8 cellular contexts compared by ENCODE assay signal in genomic region chr17:7844292-7845154, GRCh38. TPM values are rescaled to one million over a fixed set of nuclear protein-coding genes. Genes with fewer than 3 reads are reported as not detected.
DNase-seq lines count a peak whose midpoint lies in the region; ATAC-seq and TF ChIP-seq lines count a peak whose summit lies in the region.

No MANE protein-coding gene starts in this region.

- BruUV-seq in A673 (replicated peaks; lab: Mats Ljungman, UMichigan) = TSS peak; percentile 16

- peaks cover 43% of the 10 kb centered on the region for H3K36me3 ChIP-seq in A673 (ENCODE audit: insufficient read depth, low read length, poor library complexity, severe bottlenecking)

- H3K36me3 Mint-ChIP-seq in WTC11 (no peaks in the 10 kb centered on the region), immature natural killer cell (no peaks in the 10 kb centered on the region)

- TF ChIP-seq CTCF in A673 (conservative IDR thresholded peaks at IDR 0.05; ENCODE audit: low read depth, low read length) (no peak), WTC11 (IDR thresholded peaks at IDR 0.05) (no peak), cardiac fibroblast (IDR thresholded peaks at IDR 0.05; ENCODE audit: low read depth, low read length) (no peak)

- ATAC-seq in GM18520 (IDR thresholded peaks at IDR 0.05; ENCODE audit: unreplicated experiment) (peak; percentile 53), HG03039 (IDR thresholded peaks at IDR 0.05; ENCODE audit: unreplicated experiment) (peak; percentile 28), WTC11 (peak; percentile 81)

- peak; percentile 94 for DNase-seq in A673 (ENCODE audit: low spot score)
- DNase-seq in NCI-H2196 (lab: John Stamatoyannopoulos, UW; ENCODE audit: unreplicated experiment) = peak; percentile 75
- DNase-seq in WTC11 (ENCODE audit: low spot score) = peak; percentile 89
- peak; percentile 97 for DNase-seq in cardiac fibroblast (ENCODE audit: low read depth in 2 of 2)
- peak; percentile 91 to 93 (median 91) for DNase-seq in immature natural killer cell

- no peaks in the 10 kb centered on the region for H3K9me3 ChIP-seq in A673 (ENCODE audit: low read depth, low read length, poor library complexity, severe bottlenecking)

- H3K4me1 Mint-ChIP-seq in WTC11 (peaks cover 21% of the 10 kb centered on the region), immature natural killer cell (peaks cover 44 to 45% of the 10 kb centered on the region in 2 donors)

- H3K4me3 ChIP-seq in A673 (ENCODE audit: low read depth, low read length, poor library complexity, severe bottlenecking) (peak overlapping the region; percentile 81), cardiac fibroblast (replicated peaks in 1 of 2; ENCODE audit: low read depth in 2 of 2, low read length in 2 of 2) (peak overlapping the region; percentile 74), skin epidermis (peak overlapping the region; percentile 54 to 79 (median 71))

- H3K27ac Mint-ChIP-seq in WTC11 = no peak overlapping the region
- H3K27ac Mint-ChIP-seq in immature natural killer cell = peak overlapping the region; percentile 97 to 100 (median 100)

- H3K27ac ChIP-seq in A673 (ENCODE audit: low read depth, low read length, poor library complexity, severe bottlenecking) (peak overlapping the region; percentile 97), skin epidermis (peak overlapping the region; percentile 85 to 100 (median 98))

- H3K27me3 Mint-ChIP-seq in WTC11 (ENCODE audit: low read depth) = peaks cover 39% of the 10 kb centered on the region
- peaks cover 36 to 50% (median 39%) of the 10 kb centered on the region in 3 donors for H3K27me3 Mint-ChIP-seq in immature natural killer cell (ENCODE audit: low read depth in 3 of 3)

- no peaks in the 10 kb centered on the region for H3K27me3 ChIP-seq in A673 (replicated peaks; ENCODE audit: insufficient read depth, low read depth, low read length, poor library complexity)

- H3K4me1 ChIP-seq in A673 (ENCODE audit: insufficient read depth, low read length, poor library complexity, severe bottlenecking) = peaks cover 26% of the 10 kb centered on the region

- H3K9me3 Mint-ChIP-seq in WTC11 (no peaks in the 10 kb centered on the region), immature natural killer cell (no peaks in the 10 kb centered on the region)

- CTCF ChIA-PET in A673 (lab: Charles Lee) = interaction anchor here (0.6 to 1.2 kb wide), 4 partner anchors 11 to 197 kb away, joined by 3 to 4 read pairs (median 4); partner anchors contain the start of genes KDM6B and NAA38
- CTCF ChIA-PET in WTC11 (lab: Charles Lee) = interaction anchor here (0.7 to 7.0 kb wide), 17 partner anchors 9 to 249 kb away, joined by 3 to 66 read pairs (median 6); partner anchors contain the start of genes CYB5D1, KDM6B, NAA38 and TP53

- peak overlapping the region; percentile 81 for H3K4me3 Mint-ChIP-seq in WTC11
- peak overlapping the region; percentile 98 to 100 (median 99) for H3K4me3 Mint-ChIP-seq in immature natural killer cell

- POLR2A ChIA-PET in A673 (lab: Charles Lee; ENCODE audit: low non-redundant PET) (interaction anchor here (0.5 to 0.6 kb wide), 3 partner anchors 195 to 515 kb away, joined by 3 to 7 read pairs (median 3); no protein-coding TSS in a partner anchor), WTC11 (lab: Charles Lee) (interaction anchor here (0.9 to 1.7 kb wide), 3 partner anchors 9 to 13 kb away, joined by 3 to 11 read pairs (median 8); partner anchors contain the start of genes CYB5D1 and NAA38)

- intact Hi-C loops in A673 (cut with micrococcal nuclease; ENCODE audit: unreplicated experiment) = loop anchor here (5.0 kb wide), 1 partner anchor 378 kb away; no protein-coding TSS in a partner anchor

TF ChIP-seq in WTC11, 78 proteins besides CTCF, POLR2A, EP300 and RAD21 (continues in another document):
- no peak; the same call in 1 of the 2 replicates for TF ChIP-seq ZNF416 (CRISPR knock-in tag; IDR thresholded peaks at IDR 0.05)
- no peak for TF ChIP-seq NR3C1 (CRISPR knock-in tag; conservative IDR thresholded peaks at IDR 0.05; ENCODE audit: low read depth)
- TF ChIP-seq ZNF219 (CRISPR knock-in tag; IDR thresholded peaks at IDR 0.05; ENCODE audit: borderline replicate concordance) = no peak
- TF ChIP-seq, protein P1, sequence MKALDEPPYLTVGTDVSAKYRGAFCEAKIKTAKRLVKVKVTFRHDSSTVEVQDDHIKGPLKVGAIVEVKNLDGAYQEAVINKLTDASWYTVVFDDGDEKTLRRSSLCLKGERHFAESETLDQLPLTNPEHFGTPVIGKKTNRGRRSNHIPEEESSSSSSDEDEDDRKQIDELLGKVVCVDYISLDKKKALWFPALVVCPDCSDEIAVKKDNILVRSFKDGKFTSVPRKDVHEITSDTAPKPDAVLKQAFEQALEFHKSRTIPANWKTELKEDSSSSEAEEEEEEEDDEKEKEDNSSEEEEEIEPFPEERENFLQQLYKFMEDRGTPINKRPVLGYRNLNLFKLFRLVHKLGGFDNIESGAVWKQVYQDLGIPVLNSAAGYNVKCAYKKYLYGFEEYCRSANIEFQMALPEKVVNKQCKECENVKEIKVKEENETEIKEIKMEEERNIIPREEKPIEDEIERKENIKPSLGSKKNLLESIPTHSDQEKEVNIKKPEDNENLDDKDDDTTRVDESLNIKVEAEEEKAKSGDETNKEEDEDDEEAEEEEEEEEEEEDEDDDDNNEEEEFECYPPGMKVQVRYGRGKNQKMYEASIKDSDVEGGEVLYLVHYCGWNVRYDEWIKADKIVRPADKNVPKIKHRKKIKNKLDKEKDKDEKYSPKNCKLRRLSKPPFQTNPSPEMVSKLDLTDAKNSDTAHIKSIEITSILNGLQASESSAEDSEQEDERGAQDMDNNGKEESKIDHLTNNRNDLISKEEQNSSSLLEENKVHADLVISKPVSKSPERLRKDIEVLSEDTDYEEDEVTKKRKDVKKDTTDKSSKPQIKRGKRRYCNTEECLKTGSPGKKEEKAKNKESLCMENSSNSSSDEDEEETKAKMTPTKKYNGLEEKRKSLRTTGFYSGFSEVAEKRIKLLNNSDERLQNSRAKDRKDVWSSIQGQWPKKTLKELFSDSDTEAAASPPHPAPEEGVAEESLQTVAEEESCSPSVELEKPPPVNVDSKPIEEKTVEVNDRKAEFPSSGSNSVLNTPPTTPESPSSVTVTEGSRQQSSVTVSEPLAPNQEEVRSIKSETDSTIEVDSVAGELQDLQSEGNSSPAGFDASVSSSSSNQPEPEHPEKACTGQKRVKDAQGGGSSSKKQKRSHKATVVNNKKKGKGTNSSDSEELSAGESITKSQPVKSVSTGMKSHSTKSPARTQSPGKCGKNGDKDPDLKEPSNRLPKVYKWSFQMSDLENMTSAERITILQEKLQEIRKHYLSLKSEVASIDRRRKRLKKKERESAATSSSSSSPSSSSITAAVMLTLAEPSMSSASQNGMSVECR (CRISPR knock-in tag; IDR thresholded peaks at IDR 0.05; ENCODE audit: borderline replicate concordance) = peak; percentile 75; the same call in 1 of the 2 replicates
- TF ChIP-seq, protein P2, sequence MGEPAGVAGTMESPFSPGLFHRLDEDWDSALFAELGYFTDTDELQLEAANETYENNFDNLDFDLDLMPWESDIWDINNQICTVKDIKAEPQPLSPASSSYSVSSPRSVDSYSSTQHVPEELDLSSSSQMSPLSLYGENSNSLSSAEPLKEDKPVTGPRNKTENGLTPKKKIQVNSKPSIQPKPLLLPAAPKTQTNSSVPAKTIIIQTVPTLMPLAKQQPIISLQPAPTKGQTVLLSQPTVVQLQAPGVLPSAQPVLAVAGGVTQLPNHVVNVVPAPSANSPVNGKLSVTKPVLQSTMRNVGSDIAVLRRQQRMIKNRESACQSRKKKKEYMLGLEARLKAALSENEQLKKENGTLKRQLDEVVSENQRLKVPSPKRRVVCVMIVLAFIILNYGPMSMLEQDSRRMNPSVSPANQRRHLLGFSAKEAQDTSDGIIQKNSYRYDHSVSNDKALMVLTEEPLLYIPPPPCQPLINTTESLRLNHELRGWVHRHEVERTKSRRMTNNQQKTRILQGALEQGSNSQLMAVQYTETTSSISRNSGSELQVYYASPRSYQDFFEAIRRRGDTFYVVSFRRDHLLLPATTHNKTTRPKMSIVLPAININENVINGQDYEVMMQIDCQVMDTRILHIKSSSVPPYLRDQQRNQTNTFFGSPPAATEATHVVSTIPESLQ (CRISPR knock-in tag; IDR thresholded peaks at IDR 0.05) = no peak

RNA-seq across cellular contexts. Expression of gene TMEM88, which starts 10.3 kb away (rescaled TPM):
- 1.7 and 3.0 TPM in 2 replicates for total RNA-seq in A673 (2021)
- total RNA-seq in WTC11 (2021) = 2.9 to 3.9 TPM (median 3.6 TPM) in 3 replicates
- not detected for polyA plus RNA-seq in immature natural killer cell

RNA-seq across cellular contexts. Expression of gene KDM6B, which starts 10.5 kb away (rescaled TPM):
- total RNA-seq in A673 (2021) (46.8 and 51.1 TPM in 2 replicates), WTC11 (2021) (13.2 to 16.1 TPM (median 15.8 TPM) in 3 replicates)
- polyA plus RNA-seq in immature natural killer cell = under 1 TPM in 2 of 3 donors, not detected in 1; 0.03 to 0.40 TPM

RNA-seq across cellular contexts. Expression of gene NAA38, which starts 12.8 kb away (rescaled TPM):
- total RNA-seq in A673 (2021) (64.3 and 67.7 TPM in 2 replicates), WTC11 (2021) (41.8 to 46.3 TPM (median 43.4 TPM) in 3 replicates)
- polyA plus RNA-seq in immature natural killer cell = 100 to 1,000 TPM; 131 to 346 (median 177) TPM

RNA-seq across cellular contexts. Expression of gene CYB5D1, which starts 13.3 kb away (rescaled TPM):
- total RNA-seq in A673 (2021) (16.9 and 18.7 TPM in 2 replicates), WTC11 (2021) (14.0 to 15.2 TPM (median 14.3 TPM) in 3 replicates)
- 1 to 10 TPM in 2 of 3 donors, not detected in 1; 2.9 to 3.7 TPM for polyA plus RNA-seq in immature natural killer cell

RNA-seq across cellular contexts. Expression of gene CHD3, which starts 44.1 kb away (rescaled TPM):
- total RNA-seq in A673 (2021) (249 and 264 TPM in 2 replicates), WTC11 (2021) (38.9 to 42.0 TPM (median 39.5 TPM) in 3 replicates)
- polyA plus RNA-seq in immature natural killer cell = 10 to 100 TPM in 1 of 3 donors, 1 to 10 TPM in 1, under 1 TPM in 1; 0.72 to 19.6 (median 3.5) TPM

Comparison
In these comparisons a context has a peak if more than half of its experiments do, and no peak if none do; other contexts are left out.
1. Peak in every context shown above with its lines: DNase-seq, ATAC-seq, H3K4me3 ChIP-seq and H3K27ac ChIP-seq.
2. ATAC-seq: peak in every context shown above with its lines; median percentile 81 in WTC11; 53 in GM18520; 28 in HG03039.